Comparison of ENCODE assay signal across 16 cellular contexts in the genomic region with DNA sequence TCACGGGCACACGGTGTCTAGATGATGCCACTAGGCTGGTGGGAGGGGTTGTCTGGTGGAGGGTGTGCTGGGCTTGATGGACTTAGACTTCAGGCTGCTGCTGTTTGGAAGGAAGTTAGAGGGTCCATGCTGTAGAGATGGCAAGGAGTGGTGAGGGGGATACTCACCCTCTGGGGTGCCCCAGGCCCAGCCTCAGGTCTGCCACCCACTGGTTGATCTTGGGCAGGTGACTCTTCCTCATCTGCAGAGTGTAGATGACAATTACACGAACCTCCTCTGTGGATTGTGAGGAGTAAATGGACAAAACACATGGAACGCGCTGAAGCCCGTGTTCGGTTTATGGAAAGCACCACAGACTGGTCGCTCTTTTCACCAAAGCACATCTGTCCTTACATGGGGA. TPM values are rescaled to one million over a fixed set of nuclear protein-coding genes. Genes with fewer than 3 reads are reported as not detected.
DNase-seq lines count a peak whose midpoint lies in the region; TF ChIP-seq lines count a peak whose summit lies in the region.
"Had no signal": no experiment of that assay in that cellular context is flagged by ENCODE, and none has a peak within 500 bp of the region (broad histone marks: within the 10 kb centered on the region; RNA-seq: fewer than 3 reads in every experiment).

No MANE protein-coding gene starts in this region.

- POLR2A ChIA-PET in OCI-LY7 (lab: Charles Lee): no interaction called here

- H3K27ac ChIP-seq in OCI-LY7 (ENCODE audit: low read depth, low read length, poor library complexity, severe bottlenecking) (no peak overlapping the region), Karpas-422 (ENCODE audit: low read length) (no peak overlapping the region)
- H3K27ac ChIP-seq: 22Rv1 had no signal

- H3K9me3 ChIP-seq in OCI-LY7 (ENCODE audit: low read length) (no peaks in the 10 kb centered on the region), Karpas-422 (ENCODE audit: low read length) (no peaks in the 10 kb centered on the region)
- H3K9me3 ChIP-seq: BE2C had no signal

- no peak overlapping the region for H3K9ac ChIP-seq in Karpas-422 (ENCODE audit: low read length)

- H2AFZ ChIP-seq in OCI-LY7 (ENCODE audit: low read length) (no peak overlapping the region), Karpas-422 (ENCODE audit: low read length) (no peak overlapping the region)

- H3K27me3 ChIP-seq in Karpas-422 (ENCODE audit: low read length): no peaks in the 10 kb centered on the region
- H3K27me3 ChIP-seq: BE2C had no signal

- TF ChIP-seq CTCF in OCI-LY7 (conservative IDR thresholded peaks at IDR 0.05; ENCODE audit: low read length): 0 out of 2 replicates have a peak, but pooled peaks have one; percentile 25

- H3K36me3 ChIP-seq in OCI-LY7 (ENCODE audit: insufficient read depth, low read length) (no peaks in the 10 kb centered on the region), Karpas-422 (ENCODE audit: insufficient read depth, low read length) (no peaks in the 10 kb centered on the region)
- H3K36me3 ChIP-seq: BE2C had no signal

- DNase-seq in NCI-H82 (lab: John Stamatoyannopoulos, UW) (peak; percentile 43), NCI-H82 treated with DMSO at 0.1 percent for 48 hours (lab: John Stamatoyannopoulos, UW; ENCODE audit: unreplicated experiment) (no peak), OCI-LY7 (ENCODE audit: low spot score) (no peak), ecto neural progenitor cell (ENCODE audit: low spot score) (peak; percentile 28), posterior vena cava (ENCODE audit: low spot score) (peak; percentile 35), head of caudate nucleus (no peak), Karpas-422 (no peak)
- no peak for DNase-seq in activated CD4-positive, CD25-positive, alpha-beta regulatory T cell treated with anti-CD3 and anti-CD28 coated beads, Interleukin-2, amount 50 U/mL, for 72 hours
- DNase-seq: BE2C; CD4-positive, alpha-beta T cell; DMS53; NCI-H1436; NCI-H2029; NCI-H2171 treated with DMSO at 0.1 percent for 48 hours; NCI-H446 treated with DMSO at 0.1 percent for 48 hours had no signal

- CTCF ChIA-PET in OCI-LY7 (lab: Charles Lee; ENCODE audit: unreplicated experiment): no interaction called here

- H3K4me1 ChIP-seq in OCI-LY7 (ENCODE audit: insufficient read depth, low read length, poor library complexity, severe bottlenecking): no peaks in the 10 kb centered on the region
- no peaks in the 10 kb centered on the region for H3K4me1 ChIP-seq in Karpas-422 (ENCODE audit: low read length)
- H3K4me1 ChIP-seq: BE2C had no signal

- no peaks in the 10 kb centered on the region for H4K20me1 ChIP-seq in OCI-LY7 (ENCODE audit: insufficient read depth, low read length)
- H4K20me1 ChIP-seq in Karpas-422 (ENCODE audit: insufficient read depth, low read depth, low read length): no peaks in the 10 kb centered on the region

- H3K4me3 ChIP-seq in OCI-LY7 (ENCODE audit: low read depth, low read length, poor library complexity, severe bottlenecking) (no peak overlapping the region), Karpas-422 (ENCODE audit: low read length) (no peak overlapping the region)

- H3K79me2 ChIP-seq in OCI-LY7 (ENCODE audit: insufficient read depth, low read depth, low read length): no peaks in the 10 kb centered on the region
- no peaks in the 10 kb centered on the region for H3K79me2 ChIP-seq in Karpas-422 (ENCODE audit: low read length)

- BruUV-seq in OCI-LY7 (replicated peaks; lab: Mats Ljungman, UMichigan): no TSS peak

- no peak overlapping the region for H3K4me2 ChIP-seq in OCI-LY7 (ENCODE audit: low read length)
- no peak overlapping the region for H3K4me2 ChIP-seq in Karpas-422 (ENCODE audit: low read depth, low read length, poor library complexity, severe bottlenecking)

- intact Hi-C loops in OCI-LY7 (cut with micrococcal nuclease; ENCODE audit: unreplicated experiment) (no loop called here), posterior vena cava (cut with DNase I) (no loop called here), head of caudate nucleus (cut with DNase I) (no loop called here)

- no peaks in the 10 kb centered on the region for H3K9me2 ChIP-seq in OCI-LY7 (ENCODE audit: insufficient read depth, low read length)
- H3K9me2 ChIP-seq in Karpas-422 (replicated peaks; ENCODE audit: insufficient read depth, low read length): no peaks in the 10 kb centered on the region

RNA-seq across cellular contexts. Expression of a gene that starts 58.1 kb away (rescaled TPM):
- total RNA-seq in OCI-LY7 (2014; rRNA removed; shearing (Covaris generic)): not detected in 2 replicates
- total RNA-seq in OCI-LY7 (2022) (not detected in 2 replicates), posterior vena cava (1 to 10 TPM; 7.2 to 9.2 TPM)
- not detected in 2 replicates for total RNA-seq in Karpas-422 (2014; rRNA removed; shearing (Covaris generic); ENCODE audit: low replicate concordance)

Comparison
In these comparisons a context has a peak if more than half of its experiments do, and no peak if none do; other contexts are left out.
1. DNase-seq: peak in NCI-H82 (single experiment), ecto neural progenitor cell (single experiment) and posterior vena cava (single experiment); none in NCI-H82 treated with DMSO at 0.1 percent for 48 hours (single experiment), OCI-LY7 (single experiment), activated CD4-positive, CD25-positive, alpha-beta regulatory T cell treated with anti-CD3 and anti-CD28 coated beads, Interleukin-2, amount 50 U/mL, for 72 hours (single experiment), head of caudate nucleus (0 of 42) and Karpas-422 (single experiment).